ENCODE assay signal across 8 cellular contexts in genomic region chr1:174964261-174964984, GRCh38. TPM values are rescaled to one million over a fixed set of nuclear protein-coding genes. Genes with fewer than 3 reads are reported as not detected.
DNase-seq lines count a peak whose midpoint lies in the region; ATAC-seq, FAIRE-seq and TF ChIP-seq lines count a peak whose summit lies in the region.

No MANE protein-coding gene starts in this region.

- no peak overlapping the region for H3K9ac ChIP-seq in Karpas-422 (ENCODE audit: low read length)

- no peaks in the 10 kb centered on the region for H3K9me2 ChIP-seq in Karpas-422 (replicated peaks; ENCODE audit: insufficient read depth, low read length)

- DNase-seq in Peyer's patch (no peak), pancreas (no peak), hippocampal formation (lab: John Stamatoyannopoulos, UW) (no peak), Karpas-422 (no peak), D341Med (ENCODE audit: low spot score) (no peak)
- peak; percentile 11 for DNase-seq in effector CD4-positive, alpha-beta T cell
- DNase-seq in activated effector memory CD4-positive, alpha-beta T cell treated with Interleukin-2 at 50 U/mL for 16 hours, result no peak

- no peaks in the 10 kb centered on the region for H3K36me3 ChIP-seq in HEK293 (ENCODE audit: control insufficient read depth in 2 of 2, insufficient read depth in 1 of 2, low read length in 2 of 2)
- H3K36me3 ChIP-seq in Peyer's patch, result peaks cover 0 to 3% (median 0%) of the 10 kb centered on the region in 3 donors
- H3K36me3 ChIP-seq in pancreas, result no peaks in the 10 kb centered on the region
- no peaks in the 10 kb centered on the region for H3K36me3 ChIP-seq in Karpas-422 (ENCODE audit: insufficient read depth, low read length)

- H3K4me1 ChIP-seq in HEK293 (ENCODE audit: control insufficient read depth, insufficient read depth, low read length) (peaks cover 17% of the 10 kb centered on the region), Peyer's patch (peaks cover 0 to 36% (median 16%) of the 10 kb centered on the region in 4 donors), pancreas (peaks cover 10 to 24% (median 11%) of the 10 kb centered on the region in 3 donors), Karpas-422 (ENCODE audit: low read length) (peaks cover 13% of the 10 kb centered on the region)

- H3K9me3 ChIP-seq in HEK293 (ENCODE audit: control insufficient read depth, insufficient read depth, low read depth, low read length) (no peaks in the 10 kb centered on the region), Peyer's patch (no peaks in the 10 kb centered on the region), pancreas (no peaks in the 10 kb centered on the region), Karpas-422 (ENCODE audit: low read length) (no peaks in the 10 kb centered on the region)

- intact Hi-C loops in pancreas (cut with DNase I), result no loop called here

- no peaks in the 10 kb centered on the region for H3K79me2 ChIP-seq in Karpas-422 (ENCODE audit: low read length)

- H3K4me3 ChIP-seq in HEK293 (ENCODE audit: low read depth, low read length), result no peak overlapping the region
- peak overlapping the region in 2 of 4 donors; percentile 18 to 30 for H3K4me3 ChIP-seq in Peyer's patch
- H3K4me3 ChIP-seq in pancreas, result no peak overlapping the region
- H3K4me3 ChIP-seq in Karpas-422 (ENCODE audit: low read length), result no peak overlapping the region

- TF ChIP-seq POLR2A in Peyer's patch (IDR thresholded peaks at IDR 0.05), result peak in 1 of 2 donors; percentile 33

- FAIRE-seq in pancreas (lab: Jason Lieb, UNC), result no peak

- H4K20me1 ChIP-seq in Karpas-422 (ENCODE audit: insufficient read depth, low read depth, low read length), result no peaks in the 10 kb centered on the region

- POLR2A ChIA-PET in HEK293 (lab: Yijun Ruan, JAX), result no interaction called here

- ATAC-seq in pancreas, result peak in 3 of 4 donors; percentile 52 to 78 (median 67)

- CTCF ChIA-PET in HEK293 (lab: Yijun Ruan, JAX), result interaction anchor here (0.6 to 2.5 kb wide), 4 partner anchors 18 to 234 kb away, joined by 3 to 7 read pairs (median 4); no protein-coding TSS in a partner anchor

- WGBS in pancreas, 2 donors, result 61% methylated on average over 6 of the region's 6 CpGs

- H3K4me2 ChIP-seq in Karpas-422 (ENCODE audit: low read depth, low read length, poor library complexity, severe bottlenecking), result no peak overlapping the region

- H3K27ac ChIP-seq in HEK293 (ENCODE audit: extremely low read depth, low read depth, low read length) (no peak overlapping the region), Peyer's patch (peak overlapping the region; percentile 62 to 73 (median 66)), pancreas (peak overlapping the region in 2 of 4 donors; percentile 55 to 61), Karpas-422 (ENCODE audit: low read length) (no peak overlapping the region)

- no peak overlapping the region for H2AFZ ChIP-seq in Karpas-422 (ENCODE audit: low read length)

- H3K27me3 ChIP-seq in Peyer's patch (no peaks in the 10 kb centered on the region), pancreas (no peaks in the 10 kb centered on the region), Karpas-422 (ENCODE audit: low read length) (no peaks in the 10 kb centered on the region)

- TF ChIP-seq CTCF in HEK293 (tag by site-specific recombination; IDR thresholded peaks at IDR 0.05) (no peak), Peyer's patch (IDR thresholded peaks at IDR 0.05) (no peak), pancreas (IDR thresholded peaks at IDR 0.05) (no peak)

TF ChIP-seq in HEK293, 187 proteins besides CTCF, POLR2A, EP300 and RAD21:
- TF ChIP-seq ZBTB10 (tag by site-specific recombination; IDR thresholded peaks at IDR 0.05) (no peak), ZNF221 (tag by site-specific recombination; IDR thresholded peaks at IDR 0.05; ENCODE audit: borderline replicate concordance) (no peak), ZSCAN16 (tag by site-specific recombination; IDR thresholded peaks at IDR 0.05) (no peak), ZNF596 (tag by site-specific recombination; IDR thresholded peaks at IDR 0.05) (no peak), ZNF549 (tag by site-specific recombination; IDR thresholded peaks at IDR 0.05) (no peak), ZFP3 (tag by site-specific recombination; IDR thresholded peaks at IDR 0.05; ENCODE audit: low read depth) (no peak), SALL2 (tag by site-specific recombination; IDR thresholded peaks at IDR 0.05; ENCODE audit: borderline replicate concordance) (no peak), IKZF3 (tag by site-specific recombination; IDR thresholded peaks at IDR 0.05) (peak; percentile 58; the same call in 1 of the 2 replicates), EGR2 (tag by site-specific recombination; IDR thresholded peaks at IDR 0.05; ENCODE audit: low read depth) (no peak), ZNF529 (tag by site-specific recombination; IDR thresholded peaks at IDR 0.05; ENCODE audit: insufficient replicate concordance) (no peak), FEZF1 (tag by site-specific recombination; IDR thresholded peaks at IDR 0.05) (peak; percentile 90), ZNF707 (tag by site-specific recombination; IDR thresholded peaks at IDR 0.05) (no peak), KLF10 (tag by site-specific recombination; IDR thresholded peaks at IDR 0.05) (no peak), ZNF677 (tag by site-specific recombination; IDR thresholded peaks at IDR 0.05) (no peak), ZNF394 (tag by site-specific recombination; IDR thresholded peaks at IDR 0.05; ENCODE audit: borderline replicate concordance) (no peak), ZNF624 (tag by site-specific recombination; IDR thresholded peaks at IDR 0.05) (no peak), ZNF585B (tag by site-specific recombination; IDR thresholded peaks at IDR 0.05) (no peak), ZNF48 (tag by site-specific recombination; IDR thresholded peaks at IDR 0.05) (no peak), ZFP69B (tag by site-specific recombination; IDR thresholded peaks at IDR 0.05) (no peak), PRDM6 (tag by site-specific recombination; IDR thresholded peaks at IDR 0.05) (0 out of 2 replicates have a peak, but pooled peaks have one; percentile 8), KLF9 (tag by site-specific recombination; IDR thresholded peaks at IDR 0.05; ENCODE audit: low read depth) (no peak)

RNA-seq across cellular contexts. Expression of gene CACYBP, which starts 35.3 kb away (rescaled TPM):
- total RNA-seq in Peyer's patch (100 to 1,000 TPM in 2 of 4 donors, 10 to 100 TPM in 2; 15.3 to 139 (median 89.6) TPM), pancreas (10 to 100 TPM; 23.0 to 35.2 (median 25.7) TPM)
- 10 to 100 TPM; 14.0 to 34.7 TPM for polyA plus RNA-seq in pancreas
- 93.4 and 188 TPM in 2 replicates for total RNA-seq in Karpas-422 (2014; rRNA removed; shearing (Covaris generic); ENCODE audit: low replicate concordance)

RNA-seq across cellular contexts. Expression of gene MRPS14, which starts 58.8 kb away (rescaled TPM):
- total RNA-seq in Peyer's patch (10 to 100 TPM; 12.0 to 21.5 (median 15.8) TPM), pancreas (10 to 100 TPM in 5 of 6 donors, 1 to 10 TPM in 1; 9.9 to 19.9 (median 15.6) TPM)
- polyA plus RNA-seq in pancreas, result 10 to 100 TPM in 1 of 2 donors, 1 to 10 TPM in 1; 6.8 to 16.2 TPM
- total RNA-seq in Karpas-422 (2014; rRNA removed; shearing (Covaris generic); ENCODE audit: low replicate concordance), result 38.3 and 41.7 TPM in 2 replicates

Comparison
In these comparisons a context has a peak if more than half of its experiments do, and no peak if none do; other contexts are left out.
1. H3K27ac ChIP-seq: peak in Peyer's patch (4 of 4); none in HEK293 (single experiment) and Karpas-422 (single experiment).